In genomic region chr9:98056403-98057094, GRCh38 we compare ENCODE assay signal across 8 cellular contexts. TPM values are rescaled to one million over a fixed set of nuclear protein-coding genes. Genes with fewer than 3 reads are reported as not detected.
DNase-seq lines count a peak whose midpoint lies in the region; ATAC-seq and TF ChIP-seq lines count a peak whose summit lies in the region.

TSS of gene NANS (plus strand) at chr9:98056732. CDS start at chr9:98056809, 77 bp downstream.

- H3K27ac ChIP-seq in C4-2B: peak within 1 kb of the TSS; percentile 82

- TF ChIP-seq CTCF in C4-2B (conservative IDR thresholded peaks at IDR 0.05): no peak

- ATAC-seq in GM19372 (IDR thresholded peaks at IDR 0.05; ENCODE audit: low read depth, unreplicated experiment) (peak; percentile 88), HG03521 (IDR thresholded peaks at IDR 0.05; ENCODE audit: unreplicated experiment) (peak; percentile 98), left lobe of liver (peak; percentile 97)

- DNase-seq in NCI-H748 treated with DMSO at 0.1 percent for 48 hours (lab: John Stamatoyannopoulos, UW): peak; percentile 86
- DNase-seq in activated CD4-positive, alpha-beta T cell treated with anti-CD3 and anti-CD28 coated beads, Interleukin-2, amount 50 U/mL, for 24 hours (ENCODE audit: low read depth in 1 of 2, low spot score in 1 of 2): peak; percentile 81 to 84
- DNase-seq in dedifferentiated amniotic fluid mesenchymal stem cell (ENCODE audit: extremely low spot score): peak; percentile 86
- DNase-seq in left lobe of liver (ENCODE audit: low spot score): peak; percentile 96
- DNase-seq in stimulated activated CD4-positive, alpha-beta T cell treated with anti-CD3 and anti-CD28 coated beads, Interleukin-2, amount 100 ng/mL, for 24 hours: peak; percentile 93 to 94

RNA-seq across cellular contexts. Expression of gene NANS, which starts in this region (rescaled TPM):
- total RNA-seq in left lobe of liver: 26.3 TPM

Comparison
In these comparisons a context has a peak if more than half of its experiments do, and no peak if none do; other contexts are left out.
1. Peak in every context shown above with its lines: DNase-seq, ATAC-seq and H3K27ac ChIP-seq.